8 cellular contexts compared by ENCODE assay signal in the genomic region with DNA sequence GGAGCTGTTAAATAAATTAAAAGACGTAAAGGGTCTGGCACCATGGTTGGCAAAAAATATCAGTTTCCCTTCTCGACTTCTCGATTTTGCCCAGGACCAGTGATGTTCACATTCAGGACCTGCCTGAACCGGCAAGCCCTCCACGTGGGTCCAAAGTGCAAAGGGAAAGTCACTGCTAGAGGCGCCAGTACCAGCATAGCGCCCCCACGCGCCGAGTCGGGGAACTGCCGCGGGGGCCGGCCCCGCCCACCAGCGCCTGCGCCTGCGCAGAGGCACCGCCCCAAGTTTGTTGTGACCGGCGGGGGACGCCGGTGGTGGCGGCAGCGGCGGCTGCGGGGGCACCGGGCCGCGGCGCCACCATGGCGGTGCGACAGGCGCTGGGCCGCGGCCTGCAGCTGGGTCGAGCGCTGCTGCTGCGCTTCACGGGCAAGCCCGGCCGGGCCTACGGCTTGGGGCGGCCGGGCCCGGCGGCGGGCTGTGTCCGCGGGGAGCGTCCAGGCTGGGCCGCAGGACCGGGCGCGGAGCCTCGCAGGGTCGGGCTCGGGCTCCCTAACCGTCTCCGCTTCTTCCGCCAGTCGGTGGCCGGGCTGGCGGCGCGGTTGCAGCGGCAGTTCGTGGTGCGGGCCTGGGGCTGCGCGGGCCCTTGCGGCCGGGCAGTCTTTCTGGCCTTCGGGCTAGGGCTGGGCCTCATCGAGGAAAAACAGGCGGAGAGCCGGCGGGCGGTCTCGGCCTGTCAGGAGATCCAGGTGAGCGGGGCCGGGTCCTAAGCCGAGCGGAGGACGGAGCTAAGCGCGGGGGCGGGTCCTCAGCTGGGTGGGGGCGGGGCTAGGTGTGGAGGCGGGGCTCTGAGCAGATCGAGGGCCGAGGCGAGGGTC. TPM values are rescaled to one million over a fixed set of nuclear protein-coding genes. Genes with fewer than 3 reads are reported as not detected.
DNase-seq lines count a peak whose midpoint lies in the region; ATAC-seq and TF ChIP-seq lines count a peak whose summit lies in the region.

Gene PINK1 (plus strand): TSS at position 269 of the 875 bp plus-strand sequence. CDS start 91 bp downstream, at position 360.

- 1 to 4% (median 1%) methylated on average over 42 to 93 of the region's 93 CpGs for WGBS in spleen, 5 donors

- H3K36me3 ChIP-seq in GM06990 (ENCODE audit: control insufficient read depth, insufficient read depth, low read length) (no peaks in the 10 kb centered on the region), spleen (peaks cover 0 to 24% (median 12%) of the 10 kb centered on the region in 6 donors)

- DNase-seq in GM06990 (ENCODE audit: extremely low read depth, insufficient read length) (peak; percentile 81), NCI-H2171 (lab: John Stamatoyannopoulos, UW) (peak; percentile 73), inferior parietal cortex (ENCODE audit: extremely low spot score) (peak; percentile 83), spleen (peak; percentile 96)
- DNase-seq in activated CD4-positive, CD25-positive, alpha-beta regulatory T cell treated with anti-CD3 and anti-CD28 coated beads, Interleukin-2, amount 50 U/mL, for 16 hours (ENCODE audit: low read depth, low spot score), result peak; percentile 79
- DNase-seq in central memory CD4-positive, alpha-beta T cell, result peak; percentile 88

- H3K4me1 ChIP-seq in spleen, result peaks cover 8 to 41% (median 18%) of the 10 kb centered on the region in 6 donors

- H3K27ac ChIP-seq in spleen, result peak within 1 kb of the TSS; percentile 90 to 99 (median 96)

- H3K27me3 ChIP-seq in GM06990 (replicated peaks; ENCODE audit: control insufficient read depth, insufficient read depth, low read length) (no peaks in the 10 kb centered on the region), spleen (replicated peaks in 1 of 7) (no peaks in the 10 kb centered on the region)

- peak; percentile 59 for ATAC-seq in HG02840 (IDR thresholded peaks at IDR 0.05; ENCODE audit: low FRiP score, unreplicated experiment)
- no peak for ATAC-seq in GM18519 (IDR thresholded peaks at IDR 0.05; ENCODE audit: low FRiP score, unreplicated experiment)

- intact Hi-C loops in spleen (cut with DNase I; ENCODE audit: low total_unique reads), result no loop called here

- peak in 2 of 3 donors; percentile 53 to 66 for TF ChIP-seq POLR2A in spleen (IDR thresholded peaks at IDR 0.05)

- H3K4me3 ChIP-seq in GM06990 (replicated peaks; ENCODE audit: low read depth, low read length) (peak within 1 kb of the TSS; percentile 77), spleen (peak within 1 kb of the TSS; percentile 79 to 99 (median 96))

- H3K9me3 ChIP-seq in spleen, result peaks cover 0 to 11% (median 0%) of the 10 kb centered on the region in 8 donors

- TF ChIP-seq CTCF in GM06990 (IDR thresholded peaks at IDR 0.05; ENCODE audit: insufficient read depth, low read length, poor library complexity, severe bottlenecking) (peak; percentile 87), spleen (IDR thresholded peaks at IDR 0.05 in 8 of 11, conservative IDR thresholded peaks at IDR 0.05 in 3 of 11) (peak; percentile 89 to 100 (median 99))

RNA-seq across cellular contexts. Expression of gene PINK1, which starts in this region (rescaled TPM):
- total RNA-seq in spleen, result 10 to 100 TPM; 34.3 to 73.4 (median 52.9) TPM
- 10 to 100 TPM; 20.3 to 42.8 (median 23.3) TPM for polyA plus RNA-seq in spleen
